ENCODE assay signal across 8 cellular contexts in the genomic region with DNA sequence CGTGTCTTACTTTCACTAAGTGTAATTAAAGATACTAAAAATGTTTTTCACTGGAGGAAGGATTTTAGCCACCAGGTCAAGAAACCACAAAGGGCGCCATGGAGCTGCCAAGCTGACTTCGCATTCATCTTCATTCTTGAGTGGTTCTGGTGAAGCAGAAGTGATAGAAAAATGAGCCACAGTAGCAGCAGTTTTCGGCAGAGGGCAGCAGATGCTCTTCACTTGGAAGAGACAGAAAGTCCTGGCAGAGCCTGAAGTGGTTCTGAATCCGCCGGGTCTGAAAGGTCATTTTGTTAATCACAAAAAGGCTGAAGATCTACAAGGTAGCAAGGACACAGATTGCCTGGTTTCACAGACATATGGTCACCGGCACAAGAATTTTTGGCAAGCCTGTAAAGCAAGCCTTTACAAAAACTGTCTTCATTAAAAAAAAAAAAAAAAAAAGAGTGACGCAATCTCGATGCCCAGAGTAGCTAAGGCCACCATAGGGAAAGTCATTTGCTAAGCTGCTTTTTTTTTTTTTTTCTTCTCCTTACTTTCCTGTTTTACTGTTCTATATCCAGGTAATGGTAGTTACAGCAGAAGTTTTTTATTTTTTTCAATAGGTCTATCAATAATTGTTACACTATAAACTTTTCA.
DNase-seq lines count a peak whose midpoint lies in the region; ATAC-seq and TF ChIP-seq lines count a peak whose summit lies in the region.

No MANE protein-coding gene starts in this region.

- 62 to 69% methylated on average over 9 of the region's 9 CpGs for WGBS in heart right ventricle, 2 donors

- H3K4me1 Mint-ChIP-seq in T-helper 2 cell treated with Interferon-gamma antibody and Interleukin-4, amounts not matched to agents 5 μg/mL and 100 μg/mL, for 36 hours (ENCODE audit: low read depth) = no peaks in the 10 kb centered on the region

- no peaks in the 10 kb centered on the region for H3K27me3 ChIP-seq in cardiac muscle cell
- no peaks in the 10 kb centered on the region for H3K27me3 ChIP-seq in right atrium auricular region
- H3K27me3 ChIP-seq in RWPE2 (ENCODE audit: insufficient read depth, poor library complexity, severe bottlenecking) = no peaks in the 10 kb centered on the region
- H3K27me3 ChIP-seq in heart right ventricle = no peaks in the 10 kb centered on the region

- H3K36me3 ChIP-seq in cardiac muscle cell = no peaks in the 10 kb centered on the region
- no peaks in the 10 kb centered on the region for H3K36me3 ChIP-seq in right atrium auricular region
- no peaks in the 10 kb centered on the region for H3K36me3 ChIP-seq in RWPE2 (ENCODE audit: low read depth)
- no peaks in the 10 kb centered on the region for H3K36me3 ChIP-seq in heart right ventricle

- H3K36me3 Mint-ChIP-seq in T-helper 2 cell treated with Interferon-gamma antibody and Interleukin-4, amounts not matched to agents 5 μg/mL and 100 μg/mL, for 36 hours (ENCODE audit: low read depth) = no peaks in the 10 kb centered on the region

- H3K27ac Mint-ChIP-seq in T-helper 2 cell treated with Interferon-gamma antibody and Interleukin-4, amounts not matched to agents 5 μg/mL and 100 μg/mL, for 36 hours = no peak overlapping the region

- ATAC-seq in RWPE2 (ENCODE audit: low read depth) = peak; percentile 62; the same call in 2 of the 3 replicates
- ATAC-seq in heart right ventricle = peak in 3 of 8 donors; percentile 46 to 49 (median 47)
- no peak for ATAC-seq in GM21390 (IDR thresholded peaks at IDR 0.05; ENCODE audit: unreplicated experiment)
- no peak for ATAC-seq in GM21737 (IDR thresholded peaks at IDR 0.05; ENCODE audit: unreplicated experiment)

- H3K27ac ChIP-seq in cardiac muscle cell (no peak overlapping the region), right atrium auricular region (no peak overlapping the region), RWPE2 (ENCODE audit: poor library complexity, severe bottlenecking) (no peak overlapping the region), heart right ventricle (no peak overlapping the region)

- intact Hi-C loops in heart right ventricle (cut with DNase I) = no loop called here

- H3K4me1 ChIP-seq in cardiac muscle cell (ENCODE audit: low read depth) = peaks cover 2% of the 10 kb centered on the region
- H3K4me1 ChIP-seq in right atrium auricular region = peaks cover 0 to 11% of the 10 kb centered on the region in 2 donors
- H3K4me1 ChIP-seq in RWPE2 (ENCODE audit: insufficient read depth, poor library complexity, severe bottlenecking) = no peaks in the 10 kb centered on the region
- H3K4me1 ChIP-seq in heart right ventricle = peaks cover 0 to 14% (median 0%) of the 10 kb centered on the region in 9 donors

- H3K9me3 Mint-ChIP-seq in T-helper 2 cell treated with Interferon-gamma antibody and Interleukin-4, amounts not matched to agents 5 μg/mL and 100 μg/mL, for 36 hours = no peaks in the 10 kb centered on the region

- H3K9me3 ChIP-seq in cardiac muscle cell (ENCODE audit: low read depth) (no peaks in the 10 kb centered on the region), right atrium auricular region (no peaks in the 10 kb centered on the region), RWPE2 (ENCODE audit: severe bottlenecking) (no peaks in the 10 kb centered on the region), heart right ventricle (no peaks in the 10 kb centered on the region)

- TF ChIP-seq CTCF in cardiac muscle cell (IDR thresholded peaks at IDR 0.05; ENCODE audit: low read depth, low read length) (peak; percentile 43), right atrium auricular region (IDR thresholded peaks at IDR 0.05) (peak in 1 of 2 donors; percentile 59), RWPE2 (IDR thresholded peaks at IDR 0.05; ENCODE audit: poor library complexity, severe bottlenecking) (peak; percentile 66), heart right ventricle (IDR thresholded peaks at IDR 0.05) (peak in 7 of 9 donors; percentile 18 to 55 (median 42))

- H3K4me3 Mint-ChIP-seq in T-helper 2 cell treated with Interferon-gamma antibody and Interleukin-4, amounts not matched to agents 5 μg/mL and 100 μg/mL, for 36 hours = no peak overlapping the region

- DNase-seq in cardiac muscle cell (ENCODE audit: low read depth in 1 of 2, low spot score in 1 of 2) = peak; percentile 59 to 61
- DNase-seq in right atrium auricular region (ENCODE audit: low spot score) = no peak
- DNase-seq in RWPE2 (ENCODE audit: low spot score) = no peak
- DNase-seq in heart right ventricle = peak in 1 of 2 donors; percentile 17
- peak; percentile 59 for DNase-seq in stromal cell of bone marrow (ENCODE audit: low read depth)
- DNase-seq in T-helper 2 cell treated with Interferon-gamma antibody and Interleukin-4, amounts not matched to agents 5 μg/mL and 100 μg/mL, for 36 hours (ENCODE audit: low spot score) = no peak

- H3K27me3 Mint-ChIP-seq in T-helper 2 cell treated with Interferon-gamma antibody and Interleukin-4, amounts not matched to agents 5 μg/mL and 100 μg/mL, for 36 hours (ENCODE audit: low read depth) = no peaks in the 10 kb centered on the region

- no peak overlapping the region for H3K4me3 ChIP-seq in cardiac muscle cell
- no peak overlapping the region for H3K4me3 ChIP-seq in right atrium auricular region
- no peak overlapping the region for H3K4me3 ChIP-seq in RWPE2 (ENCODE audit: severe bottlenecking)
- H3K4me3 ChIP-seq in heart right ventricle = no peak overlapping the region

Comparison
In these comparisons a context has a peak if more than half of its experiments do, and no peak if none do; other contexts are left out.
1. DNase-seq: peak in cardiac muscle cell (2 of 2) and stromal cell of bone marrow (single experiment); none in right atrium auricular region (single experiment), RWPE2 (single experiment) and T-helper 2 cell treated with Interferon-gamma antibody and Interleukin-4, amounts not matched to agents 5 μg/mL and 100 μg/mL, for 36 hours (single experiment).